Comparison of ENCODE assay signal across 17 cellular contexts in genomic region chr22:38029901-38030300, GRCh38. TPM values are rescaled to one million over a fixed set of nuclear protein-coding genes. Genes with fewer than 3 reads are reported as not detected.
"Had no signal": no experiment of that assay in that cellular context is flagged by ENCODE, and none has a peak within 500 bp of the region (broad histone marks: within the 10 kb centered on the region; RNA-seq: fewer than 3 reads in every experiment).

No MANE protein-coding gene starts in this region.

- H3K27me3 Mint-ChIP-seq: activated CD4-positive, alpha-beta T cell treated with anti-CD3 and anti-CD28 coated beads, Interleukin-2, amount 10 ng/mL, durations not matched to agents 7 days and 5 days; activated T-helper 17 cell treated with anti-CD3 and anti-CD28 coated beads, Interleukin-2, amount 50 U/mL, for 72 hours; natural killer cell treated with Interleukin-12 subunit alpha and Interleukin-12 subunit beta and Interleukin-15 and Interleukin-18, amount 100 ng/mL, for 72 hours had no signal

- H3K27ac ChIP-seq: adrenal gland, pancreas, upper lobe of right lung had no signal

- H3K27me3 ChIP-seq: adrenal gland, pancreas, upper lobe of right lung had no signal

- H3K9me3 ChIP-seq: adrenal gland, pancreas, upper lobe of right lung had no signal

- H3K36me3 Mint-ChIP-seq: activated naive CD4-positive, alpha-beta T cell treated with anti-CD3 and anti-CD28 coated beads, Interleukin-2, amount 10 ng/mL, durations not matched to agents 7 days and 5 days; natural killer cell treated with Interleukin-12 subunit alpha and Interleukin-12 subunit beta and Interleukin-15 and Interleukin-18, amount 100 ng/mL, for 72 hours had no signal

- H3K4me1 ChIP-seq: pancreas had no signal

- H3K27ac Mint-ChIP-seq: activated CD4-positive, alpha-beta T cell treated with anti-CD3 and anti-CD28 coated beads, Interleukin-2, amount 10 ng/mL, durations not matched to agents 7 days and 5 days; activated naive CD4-positive, alpha-beta T cell treated with anti-CD3 and anti-CD28 coated beads, Interleukin-2, amount 10 ng/mL, durations not matched to agents 7 days and 5 days; activated T-helper 17 cell treated with anti-CD3 and anti-CD28 coated beads, Interleukin-2, amount 50 U/mL, for 72 hours; memory B cell; natural killer cell treated with Interleukin-12 subunit alpha and Interleukin-12 subunit beta and Interleukin-15 and Interleukin-18, amount 100 ng/mL, for 72 hours had no signal

- H3K4me3 Mint-ChIP-seq: activated CD4-positive, alpha-beta T cell treated with anti-CD3 and anti-CD28 coated beads, Interleukin-2, amount 10 ng/mL, durations not matched to agents 7 days and 5 days; activated naive CD4-positive, alpha-beta T cell treated with anti-CD3 and anti-CD28 coated beads, Interleukin-2, amount 10 ng/mL, durations not matched to agents 7 days and 5 days; activated T-helper 17 cell treated with anti-CD3 and anti-CD28 coated beads, Interleukin-2, amount 50 U/mL, for 72 hours; memory B cell; natural killer cell treated with Interleukin-12 subunit alpha and Interleukin-12 subunit beta and Interleukin-15 and Interleukin-18, amount 100 ng/mL, for 72 hours had no signal

- DNase-seq: activated CD4-positive, alpha-beta T cell treated with anti-CD3 and anti-CD28 coated beads, Interleukin-2, amount 10 ng/mL, durations not matched to agents 7 days and 5 days; activated CD4-positive, CD25-positive, alpha-beta regulatory T cell; activated naive CD4-positive, alpha-beta T cell treated with anti-CD3 and anti-CD28 coated beads, Interleukin-2, amount 10 ng/mL, durations not matched to agents 7 days and 5 days; activated T-cell treated with anti-CD3 and anti-CD28 coated beads for 4 hours; adrenal gland; cerebellar nuclear complex; dermis blood vessel endothelial cell; stimulated activated CD4-positive, alpha-beta T cell treated with anti-CD3 and anti-CD28 coated beads, Interleukin-15, amount 100 ng/mL, for 24 hours; stimulated activated CD4-positive, alpha-beta T cell treated with anti-CD3 and anti-CD28 coated beads, Interleukin-4, amount 100 ng/mL, for 4 hours; T-helper 2 cell; upper lobe of right lung had no signal

- H3K9me3 Mint-ChIP-seq: activated CD4-positive, alpha-beta T cell treated with anti-CD3 and anti-CD28 coated beads, Interleukin-2, amount 10 ng/mL, durations not matched to agents 7 days and 5 days; activated naive CD4-positive, alpha-beta T cell treated with anti-CD3 and anti-CD28 coated beads, Interleukin-2, amount 10 ng/mL, durations not matched to agents 7 days and 5 days; activated T-helper 17 cell treated with anti-CD3 and anti-CD28 coated beads, Interleukin-2, amount 50 U/mL, for 72 hours; memory B cell; natural killer cell treated with Interleukin-12 subunit alpha and Interleukin-12 subunit beta and Interleukin-15 and Interleukin-18, amount 100 ng/mL, for 72 hours had no signal

- H3K4me1 Mint-ChIP-seq: activated CD4-positive, alpha-beta T cell treated with anti-CD3 and anti-CD28 coated beads, Interleukin-2, amount 10 ng/mL, durations not matched to agents 7 days and 5 days; activated naive CD4-positive, alpha-beta T cell treated with anti-CD3 and anti-CD28 coated beads, Interleukin-2, amount 10 ng/mL, durations not matched to agents 7 days and 5 days; activated T-helper 17 cell treated with anti-CD3 and anti-CD28 coated beads, Interleukin-2, amount 50 U/mL, for 72 hours had no signal

- ATAC-seq: activated T-helper 17 cell treated with anti-CD3 and anti-CD28 coated beads, Interleukin-2, amount 50 U/mL, for 72 hours; left lobe of liver; natural killer cell treated with Interleukin-12 subunit alpha and Interleukin-12 subunit beta and Interleukin-15 and Interleukin-18, amount 100 ng/mL, for 72 hours; pancreas; upper lobe of right lung had no signal

- H3K4me3 ChIP-seq: adrenal gland, pancreas, upper lobe of right lung had no signal

- H3K36me3 ChIP-seq: adrenal gland, pancreas, upper lobe of right lung had no signal

RNA-seq across cellular contexts. Expression of gene SOX10, which starts 45.5 kb away (rescaled TPM):
- total RNA-seq: activated CD4-positive, alpha-beta T cell treated with anti-CD3 and anti-CD28 coated beads, Interleukin-2, amount 10 ng/mL, durations not matched to agents 7 days and 5 days; activated CD8-positive, alpha-beta memory T cell treated with anti-CD3 and anti-CD28 coated beads for 36 hours; activated T-helper 17 cell treated with anti-CD3 and anti-CD28 coated beads, Interleukin-2, amount 50 U/mL, for 72 hours; dermis blood vessel endothelial cell; natural killer cell treated with Interleukin-12 subunit alpha and Interleukin-12 subunit beta and Interleukin-15 and Interleukin-18, amount 100 ng/mL, for 72 hours; upper lobe of right lung had no signal

RNA-seq across cellular contexts. Expression of gene SLC16A8, which starts 54.1 kb away (rescaled TPM):
- total RNA-seq: activated CD4-positive, alpha-beta T cell treated with anti-CD3 and anti-CD28 coated beads, Interleukin-2, amount 10 ng/mL, durations not matched to agents 7 days and 5 days; activated T-helper 17 cell treated with anti-CD3 and anti-CD28 coated beads, Interleukin-2, amount 50 U/mL, for 72 hours; dermis blood vessel endothelial cell; left lobe of liver; upper lobe of right lung had no signal
